ENCODE assay signal across 19 cellular contexts in the genomic region with DNA sequence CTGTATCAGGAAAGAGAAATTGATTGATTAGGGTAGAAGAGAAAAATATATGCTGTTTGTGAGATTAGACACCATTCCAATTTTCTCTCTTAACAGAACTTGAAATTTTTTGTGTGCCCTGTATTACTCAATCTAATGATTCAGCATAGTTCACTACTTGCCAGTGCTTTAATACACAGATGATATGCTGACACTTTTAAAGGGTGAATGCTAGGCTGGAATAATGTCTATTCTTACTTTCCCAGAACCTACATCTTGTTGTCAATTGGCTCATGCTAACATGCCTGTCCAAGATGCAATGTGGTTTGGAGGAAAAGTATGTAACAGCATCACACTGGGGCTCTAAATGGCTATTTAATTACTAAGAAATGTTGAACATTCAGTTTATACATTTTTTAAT.
"Had no signal": no experiment of that assay in that cellular context is flagged by ENCODE, and none has a peak within 500 bp of the region (broad histone marks: within the 10 kb centered on the region; RNA-seq: fewer than 3 reads in every experiment).

No MANE protein-coding gene starts in this region.

- DNase-seq: activated CD4-positive, alpha-beta T cell treated with anti-CD3 and anti-CD28 coated beads, Interleukin-2, amount 50 U/mL, for 4 hours; activated naive CD8-positive, alpha-beta T cell treated with anti-CD3 and anti-CD28 coated beads, Interleukin-2, amount 10 ng/mL, durations not matched to agents 7 days and 5 days; anterior cingulate cortex; brain microvascular endothelial cell; cortex of kidney; effector CD4-positive, alpha-beta T cell; gastrocnemius medialis; head of caudate nucleus; kidney; spleen; stimulated activated naive CD4-positive, alpha-beta T cell; tibial artery had no signal

- ATAC-seq: esophagus mucosa; gastrocnemius medialis; left lobe of liver; natural killer cell treated with Interleukin-12 subunit alpha and Interleukin-12 subunit beta and Interleukin-15 and Interleukin-18, amount 100 ng/mL, for 72 hours; sciatic nerve had no signal

- H3K9me3 Mint-ChIP-seq: activated naive CD8-positive, alpha-beta T cell treated with anti-CD3 and anti-CD28 coated beads, Interleukin-2, amount 10 ng/mL, durations not matched to agents 7 days and 5 days; natural killer cell treated with Interleukin-12 subunit alpha and Interleukin-12 subunit beta and Interleukin-15 and Interleukin-18, amount 100 ng/mL, for 72 hours; T-helper 2 cell treated with Interferon-gamma antibody and Interleukin-4, amounts not matched to agents 5 μg/mL and 100 μg/mL, for 36 hours had no signal

- H3K4me3 Mint-ChIP-seq: activated naive CD8-positive, alpha-beta T cell treated with anti-CD3 and anti-CD28 coated beads, Interleukin-2, amount 10 ng/mL, durations not matched to agents 7 days and 5 days; mesothelial cell of epicardium; natural killer cell treated with Interleukin-12 subunit alpha and Interleukin-12 subunit beta and Interleukin-15 and Interleukin-18, amount 100 ng/mL, for 72 hours; T-helper 2 cell treated with Interferon-gamma antibody and Interleukin-4, amounts not matched to agents 5 μg/mL and 100 μg/mL, for 36 hours had no signal

- H3K27ac Mint-ChIP-seq: activated naive CD8-positive, alpha-beta T cell treated with anti-CD3 and anti-CD28 coated beads, Interleukin-2, amount 10 ng/mL, durations not matched to agents 7 days and 5 days; mesothelial cell of epicardium; natural killer cell treated with Interleukin-12 subunit alpha and Interleukin-12 subunit beta and Interleukin-15 and Interleukin-18, amount 100 ng/mL, for 72 hours; T-helper 2 cell treated with Interferon-gamma antibody and Interleukin-4, amounts not matched to agents 5 μg/mL and 100 μg/mL, for 36 hours had no signal

- H3K4me3 ChIP-seq: gastrocnemius medialis, lung, spleen, tibial artery had no signal

- H3K4me1 Mint-ChIP-seq: activated naive CD8-positive, alpha-beta T cell treated with anti-CD3 and anti-CD28 coated beads, Interleukin-2, amount 10 ng/mL, durations not matched to agents 7 days and 5 days; mesothelial cell of epicardium had no signal

- H3K36me3 Mint-ChIP-seq: activated naive CD8-positive, alpha-beta T cell treated with anti-CD3 and anti-CD28 coated beads, Interleukin-2, amount 10 ng/mL, durations not matched to agents 7 days and 5 days; mesothelial cell of epicardium; natural killer cell treated with Interleukin-12 subunit alpha and Interleukin-12 subunit beta and Interleukin-15 and Interleukin-18, amount 100 ng/mL, for 72 hours had no signal
